1 cellular context compared by ENCODE assay signal in genomic region chr9:133589454-133590227, GRCh38.
TF ChIP-seq lines count a peak whose summit lies in the region.

No MANE protein-coding gene starts in this region.

TF ChIP-seq in GM23338, 12 proteins besides CTCF, POLR2A, EP300 and RAD21 (continued from another document):
- TF ChIP-seq ZNF331 (CRISPR knock-in tag; IDR thresholded peaks at IDR 0.05; ENCODE audit: low read depth) (no peak), CREB1 (CRISPR knock-in tag; IDR thresholded peaks at IDR 0.05; ENCODE audit: low read depth) (no peak), ZNF114 (CRISPR knock-in tag; IDR thresholded peaks at IDR 0.05) (no peak), ZNF462 (CRISPR knock-in tag; IDR thresholded peaks at IDR 0.05) (no peak), STAT1 (IDR thresholded peaks at IDR 0.05; ENCODE audit: unreplicated experiment) (no peak), POLR2AphosphoS5 (IDR thresholded peaks at IDR 0.05; ENCODE audit: low read depth) (no peak)
